In the genomic region with DNA sequence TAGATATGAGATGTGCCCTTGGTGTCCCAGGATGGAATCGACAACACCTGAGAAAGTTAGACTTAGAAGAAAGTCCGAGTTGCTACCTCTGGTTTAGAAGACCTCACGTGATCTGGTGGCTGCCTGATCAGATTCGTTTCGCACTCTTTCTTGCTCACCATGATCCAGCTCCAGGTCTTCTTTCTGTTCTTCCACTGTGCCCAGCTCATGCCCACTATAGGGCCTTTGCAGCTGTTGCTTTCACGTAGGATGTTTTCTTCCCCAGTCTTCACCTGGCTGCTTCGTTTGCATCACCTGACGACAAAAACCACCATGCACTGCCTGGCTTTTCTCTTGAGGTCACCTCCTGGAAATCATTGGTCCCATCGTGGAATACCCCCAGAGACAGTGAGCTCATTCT, we compare ENCODE assay signal across 27 cellular contexts.
DNase-seq lines count a peak whose midpoint lies in the region; ATAC-seq, FAIRE-seq and TF ChIP-seq lines count a peak whose summit lies in the region.
"Had no signal": no experiment of that assay in that cellular context is flagged by ENCODE, and none has a peak within 500 bp of the region (broad histone marks: within the 10 kb centered on the region; RNA-seq: fewer than 3 reads in every experiment).

No MANE protein-coding gene starts in this region.

- peak overlapping the region; percentile 38; the same call in 1 of the 2 replicates for H2AFZ ChIP-seq in GM23338
- peak overlapping the region; percentile 39 for H2AFZ ChIP-seq in MM.1S (ENCODE audit: low read length)
- H2AFZ ChIP-seq in K562 (ENCODE audit: low read depth, low read length) = no peak overlapping the region

- no peak for TF ChIP-seq POLR2A in K562 (conservative IDR thresholded peaks at IDR 0.05)

- H3K4me3 Mint-ChIP-seq in GM23338 (no peak overlapping the region), endodermal cell (no peak overlapping the region)
- H3K4me3 Mint-ChIP-seq: CD14-positive monocyte; CD4-positive, alpha-beta memory T cell; CD4-positive, CD25-positive, alpha-beta regulatory T cell; CD8-positive, alpha-beta memory T cell had no signal

- H3K9me2 ChIP-seq in GM23338 (ENCODE audit: insufficient read depth) = peaks cover 6% of the 10 kb centered on the region
- H3K9me2 ChIP-seq in MM.1S (replicated peaks; ENCODE audit: insufficient read depth, low read length) = no peaks in the 10 kb centered on the region

- H3K27ac ChIP-seq in GM23338 (ENCODE audit: low read depth) (no peak overlapping the region), MM.1S (ENCODE audit: low read length) (peak overlapping the region; percentile 94), K562 (ENCODE audit: extremely low read depth, low read depth, low read length) (no peak overlapping the region), endodermal cell (ENCODE audit: low read depth, low read length) (no peak overlapping the region)
- H3K27ac ChIP-seq: BLaER1 had no signal

- H3K4me2 ChIP-seq in GM23338 (0 out of 2 replicates have a peak overlapping the region, but pooled peaks have one; percentile 14), MM.1S (ENCODE audit: low read depth, low read length) (peak overlapping the region; percentile 74), K562 (ENCODE audit: insufficient read depth, low read length) (no peak overlapping the region)
- H3K4me2 ChIP-seq: BLaER1 had no signal

- H4K20me1 ChIP-seq in GM23338 (replicated peaks; ENCODE audit: insufficient read depth) (no peaks in the 10 kb centered on the region), MM.1S (ENCODE audit: insufficient read depth, low read length) (no peaks in the 10 kb centered on the region), K562 (replicated peaks; ENCODE audit: control insufficient read depth, insufficient read depth, low read length) (no peaks in the 10 kb centered on the region; the same call in 1 of the 2 replicates)
- H4K20me1 ChIP-seq: BLaER1 had no signal

- no peak for FAIRE-seq in K562 (lab: Jason Lieb, UNC)
- FAIRE-seq: A204.1, G401.6, GM12891, GM19239 had no signal

- no peak for TF ChIP-seq EP300 in K562 (IDR thresholded peaks at IDR 0.05; ENCODE audit: low read length)

- ATAC-seq in GM23338 = no peak
- no peak for ATAC-seq in K562
- ATAC-seq in HG03565 (IDR thresholded peaks at IDR 0.05; ENCODE audit: unreplicated experiment) = no peak
- no peak for ATAC-seq in HG02852 (IDR thresholded peaks at IDR 0.05; ENCODE audit: unreplicated experiment)

- H3K9me3 Mint-ChIP-seq in GM23338 (peaks cover 10% of the 10 kb centered on the region), endodermal cell (peaks cover 11% of the 10 kb centered on the region)

- no peaks in the 10 kb centered on the region for H3K27me3 Mint-ChIP-seq in GM23338 (ENCODE audit: insufficient read depth, low read depth, poor library complexity)
- peaks cover 9% of the 10 kb centered on the region for H3K27me3 Mint-ChIP-seq in endodermal cell (ENCODE audit: insufficient read depth)

- DNase-seq in GM23338 (ENCODE audit: low spot score) (no peak), MM.1S (peak; percentile 89), RPMI8226 (peak; percentile 65), K562 (ENCODE audit: extremely low read depth in 1 of 4, low spot score in 3 of 4) (no peak), endodermal cell (no peak), cortex of kidney (lab: John Stamatoyannopoulos, UW) (no peak)
- DNase-seq: 8988T; ACHN; BE2C; C1 segment of cervical spinal cord; CD4-positive, alpha-beta memory T cell; CD4-positive, CD25-positive, alpha-beta regulatory T cell; CD8-positive, alpha-beta memory T cell; COR-L47; DMS 273 treated with DMSO at 0.1 percent for 48 hours; DMS153; DMS53; DMS79; GF-D8 had no signal

- H3K4me3 ChIP-seq in GM23338 = no peak overlapping the region
- peak overlapping the region; percentile 35; the same call in 1 of the 2 replicates for H3K4me3 ChIP-seq in MM.1S (ENCODE audit: low read length)
- no peak overlapping the region for H3K4me3 ChIP-seq in K562
- H3K4me3 ChIP-seq in endodermal cell (ENCODE audit: low read length) = no peak overlapping the region
- H3K4me3 ChIP-seq: BLaER1 had no signal

- H3K36me3 ChIP-seq in GM23338 (ENCODE audit: insufficient read depth) = no peaks in the 10 kb centered on the region
- H3K36me3 ChIP-seq in MM.1S (replicated peaks; ENCODE audit: insufficient read depth, low read length) = no peaks in the 10 kb centered on the region
- no peaks in the 10 kb centered on the region for H3K36me3 ChIP-seq in K562 (ENCODE audit: control insufficient read depth, insufficient read depth, low read length)
- no peaks in the 10 kb centered on the region for H3K36me3 ChIP-seq in endodermal cell (ENCODE audit: control insufficient read depth, insufficient read depth, low read length)
- H3K36me3 ChIP-seq: BE2C, BLaER1 had no signal

- WGBS in K562 (ENCODE audit: insufficient coverage, low coverage, missing lambda C conversion rate) = 0% methylated on average over 9 of the region's 9 CpGs
- WGBS in endodermal cell (ENCODE audit: insufficient coverage in 1 of 2, insufficient read length in 1 of 2), 2 experiments = 84 to 89% methylated on average over 8 to 9 of the region's 9 CpGs

- H3K27me3 ChIP-seq in GM23338 (ENCODE audit: insufficient read depth) (no peaks in the 10 kb centered on the region), MM.1S (replicated peaks; ENCODE audit: insufficient read depth, low read length) (no peaks in the 10 kb centered on the region), K562 (ENCODE audit: control insufficient read depth in 2 of 2, insufficient read depth in 2 of 2, low read length in 2 of 2) (no peaks in the 10 kb centered on the region), endodermal cell (ENCODE audit: control insufficient read depth, insufficient read depth, low read length, poor library complexity, severe bottlenecking) (no peaks in the 10 kb centered on the region)
- H3K27me3 ChIP-seq: BE2C, BLaER1 had no signal

- no TSS peak for BruUV-seq in K562 (replicated peaks; lab: Mats Ljungman, UMichigan)

- H3K9me1 ChIP-seq in K562 (ENCODE audit: control insufficient read depth, insufficient read depth, low read length) = no peaks in the 10 kb centered on the region

- H3K79me2 ChIP-seq in GM23338 (replicated peaks; ENCODE audit: insufficient read depth) = no peaks in the 10 kb centered on the region
- H3K79me2 ChIP-seq in MM.1S (ENCODE audit: low read length) = no peaks in the 10 kb centered on the region
- no peaks in the 10 kb centered on the region for H3K79me2 ChIP-seq in K562 (ENCODE audit: control insufficient read depth, insufficient read depth, low read length)

- no peak for TF ChIP-seq CTCF in GM23338 (conservative IDR thresholded peaks at IDR 0.05; ENCODE audit: low read depth in 2 of 2)
- TF ChIP-seq CTCF in MM.1S (IDR thresholded peaks at IDR 0.05; ENCODE audit: low read length) = no peak
- TF ChIP-seq CTCF in K562 (IDR thresholded peaks at IDR 0.05 in 2 of 3, conservative IDR thresholded peaks at IDR 0.05 in 1 of 3; ENCODE audit: insufficient read depth in 2 of 3, low read depth in 1 of 3, low read length in 3 of 3) = no peak
- TF ChIP-seq CTCF in endodermal cell (conservative IDR thresholded peaks at IDR 0.05) = no peak

- H3K4me1 ChIP-seq in GM23338 (ENCODE audit: insufficient read depth) = no peaks in the 10 kb centered on the region
- peaks cover 36% of the 10 kb centered on the region for H3K4me1 ChIP-seq in MM.1S (ENCODE audit: low read length)
- no peaks in the 10 kb centered on the region for H3K4me1 ChIP-seq in K562 (replicated peaks in 1 of 2; ENCODE audit: control insufficient read depth in 2 of 2, insufficient read depth in 2 of 2, low read length in 2 of 2)
- H3K4me1 ChIP-seq in endodermal cell (ENCODE audit: control insufficient read depth, insufficient read depth, low read length) = no peaks in the 10 kb centered on the region
- H3K4me1 ChIP-seq: BE2C had no signal

- H3K9ac ChIP-seq in MM.1S (ENCODE audit: low read length) (peak overlapping the region; percentile 59), K562 (ENCODE audit: insufficient read depth in 1 of 2, low read depth in 2 of 2, low read length in 2 of 2) (no peak overlapping the region), endodermal cell (ENCODE audit: extremely low read depth, low read length, poor library complexity, severe bottlenecking) (no peak overlapping the region)
- H3K9ac ChIP-seq: BLaER1 had no signal

- POLR2A ChIA-PET in K562 (lab: Yijun Ruan, JAX) = interaction anchor here (0.6 kb wide), 1 partner anchor 527 kb away, joined by 3 read pairs; no protein-coding TSS in a partner anchor

- intact Hi-C loops in K562 (cut with micrococcal nuclease) = no loop called here

- H3K9me3 ChIP-seq in MM.1S (replicated peaks; ENCODE audit: insufficient read depth, low read length) (no peaks in the 10 kb centered on the region; the same call in 1 of the 2 replicates), K562 (replicated peaks; ENCODE audit: control insufficient read depth, insufficient read depth, low read depth, low read length) (no peaks in the 10 kb centered on the region), endodermal cell (ENCODE audit: control insufficient read depth, low read length) (peaks cover 9% of the 10 kb centered on the region)
- H3K9me3 ChIP-seq: BE2C had no signal

- H3K36me3 Mint-ChIP-seq in GM23338 (ENCODE audit: low read depth) (no peaks in the 10 kb centered on the region; the same call in 2 of the 3 replicates), endodermal cell (ENCODE audit: low read depth) (no peaks in the 10 kb centered on the region)
- H3K36me3 Mint-ChIP-seq: CD14-positive monocyte; CD4-positive, alpha-beta memory T cell; CD4-positive, CD25-positive, alpha-beta regulatory T cell; CD8-positive, alpha-beta memory T cell had no signal

- CTCF ChIA-PET in K562 (lab: Yijun Ruan, JAX; ENCODE audit: low intra/inter-chr PET ratio) = no interaction called here

- H3K4me1 Mint-ChIP-seq in GM23338 = peaks cover 9% of the 10 kb centered on the region; the same call in 2 of the 3 replicates
- H3K4me1 Mint-ChIP-seq in endodermal cell = no peaks in the 10 kb centered on the region
- H3K4me1 Mint-ChIP-seq: CD14-positive monocyte; CD4-positive, alpha-beta memory T cell; CD4-positive, CD25-positive, alpha-beta regulatory T cell; CD8-positive, alpha-beta memory T cell had no signal

- in situ Hi-C loops in K562 (cut with MboI) = no loop called here

- H3F3A ChIP-seq in GM23338 (replicated peaks; ENCODE audit: low read depth) (no peaks in the 10 kb centered on the region), MM.1S (ENCODE audit: insufficient read depth, low read length) (peaks cover 23% of the 10 kb centered on the region)

- TF ChIP-seq RAD21 in K562 (CRISPR knock-in tag; conservative IDR thresholded peaks at IDR 0.05 in 1 of 2, IDR thresholded peaks at IDR 0.05 in 1 of 2) = no peak

- H3K27ac Mint-ChIP-seq in GM23338 (no peak overlapping the region), endodermal cell (no peak overlapping the region)
- H3K27ac Mint-ChIP-seq: CD14-positive monocyte; CD4-positive, CD25-positive, alpha-beta regulatory T cell; CD8-positive, alpha-beta memory T cell had no signal

TF ChIP-seq in GM23338, 12 proteins besides CTCF, POLR2A, EP300 and RAD21 (continues in another document):
- no peak for TF ChIP-seq POLR2AphosphoS5 (IDR thresholded peaks at IDR 0.05; ENCODE audit: low read depth)
- no peak for TF ChIP-seq EZH2phosphoT487 (IDR thresholded peaks at IDR 0.05; ENCODE audit: unreplicated experiment)

Comparison
In these comparisons a context has a peak if more than half of its experiments do, and no peak if none do; other contexts are left out.
1. DNase-seq: peak in MM.1S (single experiment) and RPMI8226 (single experiment); none in GM23338 (single experiment), K562 (0 of 4), endodermal cell (single experiment) and cortex of kidney (single experiment).